Comparison of ENCODE assay signal across 12 cellular contexts in genomic region chr6:11009353-11009752, GRCh38. TPM values are rescaled to one million over a fixed set of nuclear protein-coding genes. Genes with fewer than 3 reads are reported as not detected.
A peak's percentile ranks its signal among the peaks of the same experiment; 100 is the strongest.
DNase-seq lines count a peak whose midpoint lies in the region; ATAC-seq and TF ChIP-seq lines count a peak whose summit lies in the region.
"Had no signal": no experiment of that assay in that cellular context is flagged by ENCODE, and none has a peak within 500 bp of the region (broad histone marks: within the 10 kb centered on the region; RNA-seq: fewer than 3 reads in every experiment).

No MANE protein-coding gene starts in this region.

- no peak overlapping the region for H3K23ac ChIP-seq in IMR-90 (ENCODE audit: low read depth, low read length)

- dilution Hi-C loops in IMR-90 (cut with HindIII; ENCODE audit: low sequenced_read_pairs, unreplicated experiment) = no loop called here

- H2AK5ac ChIP-seq in IMR-90 (ENCODE audit: low read depth, low read length) = peak overlapping the region; percentile 74; the same call in 1 of the 2 replicates

- H3K4me2 ChIP-seq in IMR-90 (ENCODE audit: low read depth, low read length) (peak overlapping the region; percentile 44), fibroblast of lung (ENCODE audit: extremely low read depth, insufficient read depth, low read length) (no peak overlapping the region)

- in situ Hi-C loops in IMR-90 (cut with MboI; ENCODE audit: low sequenced_read_pairs) = no loop called here

- H3K4me3 ChIP-seq in IMR-90 (ENCODE audit: insufficient read depth, low read depth, low read length) = no peak overlapping the region
- H3K4me3 ChIP-seq in fibroblast of lung (replicated peaks in 1 of 4; ENCODE audit: control extremely low read depth in 1 of 4, insufficient read depth in 1 of 4, low read depth in 3 of 4, low read length in 4 of 4) = no peak overlapping the region
- H3K4me3 ChIP-seq in BE2C (ENCODE audit: low read depth, low read length) = no peak overlapping the region
- H3K4me3 ChIP-seq: thoracic aorta had no signal

- no peaks in the 10 kb centered on the region for H3K9me3 ChIP-seq in IMR-90 (ENCODE audit: control insufficient read depth, insufficient read depth, low read length)
- H3K9me3 ChIP-seq in fibroblast of lung (ENCODE audit: control insufficient read depth, insufficient read depth, low read depth, low read length) = no peaks in the 10 kb centered on the region
- no peaks in the 10 kb centered on the region for H3K9me3 ChIP-seq in BE2C
- H3K9me3 ChIP-seq: thoracic aorta had no signal

- H2BK120ac ChIP-seq in IMR-90 (ENCODE audit: low read depth, low read length) = 0 out of 2 replicates have a peak overlapping the region, but pooled peaks have one; percentile 3

- no peak for TF ChIP-seq CTCF in IMR-90 (conservative IDR thresholded peaks at IDR 0.05; ENCODE audit: low read depth, low read length)
- TF ChIP-seq CTCF in fibroblast of lung (conservative IDR thresholded peaks at IDR 0.05 in 1 of 2, IDR thresholded peaks at IDR 0.05 in 1 of 2; ENCODE audit: low read depth in 1 of 2, low read length in 2 of 2) = no peak
- TF ChIP-seq CTCF in BE2C (IDR thresholded peaks at IDR 0.05; ENCODE audit: low read depth, low read length) = no peak

- TF ChIP-seq RAD21 in IMR-90 (IDR thresholded peaks at IDR 0.05; ENCODE audit: low read length) = no peak

- H3K18ac ChIP-seq in IMR-90 (ENCODE audit: low read depth, low read length) = 0 out of 2 replicates have a peak overlapping the region, but pooled peaks have one; percentile 31

- WGBS in IMR-90 (ENCODE audit: extremely low coverage in 2 of 2, insufficient read length in 1 of 2), 2 experiments = 50% methylated on average over 5 of the region's 6 CpGs; no CpG with 5 or more reads in 1 of the 2 experiments

- no peaks in the 10 kb centered on the region for H3K4me1 Mint-ChIP-seq in natural killer cell treated with Interleukin-12 subunit alpha and Interleukin-12 subunit beta and Interleukin-15 and Interleukin-18, amount 100 ng/mL, for 72 hours (ENCODE audit: low read depth in 2 of 2)
- H3K4me1 Mint-ChIP-seq in activated T-helper 17 cell treated with anti-CD3 and anti-CD28 coated beads, Interleukin-2, amount 50 U/mL, for 72 hours = no peaks in the 10 kb centered on the region

- peaks cover 24% of the 10 kb centered on the region for H3K4me1 ChIP-seq in IMR-90 (ENCODE audit: control insufficient read depth, insufficient read depth, low read length)
- peaks cover 17% of the 10 kb centered on the region for H3K4me1 ChIP-seq in fibroblast of lung (ENCODE audit: control insufficient read depth, extremely low read depth, insufficient read depth, low read length)
- H3K4me1 ChIP-seq in BE2C = no peaks in the 10 kb centered on the region

- no peaks in the 10 kb centered on the region for H3K9me3 Mint-ChIP-seq in natural killer cell treated with Interleukin-12 subunit alpha and Interleukin-12 subunit beta and Interleukin-15 and Interleukin-18, amount 100 ng/mL, for 72 hours
- no peaks in the 10 kb centered on the region for H3K9me3 Mint-ChIP-seq in activated T-helper 17 cell treated with anti-CD3 and anti-CD28 coated beads, Interleukin-2, amount 50 U/mL, for 72 hours
- H3K9me3 Mint-ChIP-seq: CD8-positive, alpha-beta T cell; H9 had no signal

- H4K8ac ChIP-seq in IMR-90 (ENCODE audit: low read depth in 2 of 2, low read length in 2 of 2) = peak overlapping the region in 1 of 2 experiments; percentile 34; a peak in 1 of 4 replicates

- peak overlapping the region; percentile 41; the same call in 2 of the 3 replicates for H2BK15ac ChIP-seq in IMR-90 (ENCODE audit: low read depth, low read length)

- ATAC-seq in GM21447 (IDR thresholded peaks at IDR 0.05; ENCODE audit: unreplicated experiment) (peak; percentile 83), IMR-90 (ENCODE audit: low read depth) (peak; percentile 42)
- no peak for ATAC-seq in natural killer cell treated with Interleukin-12 subunit alpha and Interleukin-12 subunit beta and Interleukin-15 and Interleukin-18, amount 100 ng/mL, for 72 hours
- no peak for ATAC-seq in activated T-helper 17 cell treated with anti-CD3 and anti-CD28 coated beads, Interleukin-2, amount 50 U/mL, for 72 hours (replicated peaks)
- ATAC-seq: CD8-positive, alpha-beta T cell had no signal

- DNase-seq in COLO829 (ENCODE audit: low spot score) = peak; percentile 63
- peak; percentile 61 for DNase-seq in IMR-90
- peak; percentile 7 to 80 for DNase-seq in fibroblast of lung (ENCODE audit: low read depth in 2 of 2)
- no peak for DNase-seq in natural killer cell treated with Interleukin-12 subunit alpha and Interleukin-12 subunit beta and Interleukin-15 and Interleukin-18, amount 100 ng/mL, for 72 hours (ENCODE audit: low spot score)
- DNase-seq in BE2C = no peak
- DNase-seq in NCI-H748 treated with DMSO at 0.1 percent for 48 hours (lab: John Stamatoyannopoulos, UW) = no peak
- DNase-seq: CD8-positive, alpha-beta T cell; H9; WERI-Rb-1 had no signal

- H3K4me3 Mint-ChIP-seq in natural killer cell treated with Interleukin-12 subunit alpha and Interleukin-12 subunit beta and Interleukin-15 and Interleukin-18, amount 100 ng/mL, for 72 hours = no peak overlapping the region
- no peak overlapping the region for H3K4me3 Mint-ChIP-seq in activated T-helper 17 cell treated with anti-CD3 and anti-CD28 coated beads, Interleukin-2, amount 50 U/mL, for 72 hours
- H3K4me3 Mint-ChIP-seq: CD8-positive, alpha-beta T cell; H9 had no signal

- H3K27ac Mint-ChIP-seq in natural killer cell treated with Interleukin-12 subunit alpha and Interleukin-12 subunit beta and Interleukin-15 and Interleukin-18, amount 100 ng/mL, for 72 hours = no peak overlapping the region
- H3K27ac Mint-ChIP-seq in activated T-helper 17 cell treated with anti-CD3 and anti-CD28 coated beads, Interleukin-2, amount 50 U/mL, for 72 hours = no peak overlapping the region
- H3K27ac Mint-ChIP-seq: CD8-positive, alpha-beta T cell; H9 had no signal

- H3K9ac ChIP-seq in IMR-90 (ENCODE audit: low read depth, low read length) (no peak overlapping the region), fibroblast of lung (ENCODE audit: insufficient read depth, low read length) (no peak overlapping the region)

- H3K27ac ChIP-seq in IMR-90 (ENCODE audit: insufficient read depth, low read length) (peak overlapping the region; percentile 44; the same call in 1 of the 2 replicates), fibroblast of lung (ENCODE audit: insufficient read depth, low read length) (no peak overlapping the region)
- H3K27ac ChIP-seq: thoracic aorta, WERI-Rb-1 had no signal

- no peaks in the 10 kb centered on the region for H3K79me2 ChIP-seq in fibroblast of lung (ENCODE audit: control insufficient read depth, insufficient read depth, low read length)

- TF ChIP-seq POLR2A in IMR-90 (IDR thresholded peaks at IDR 0.05; ENCODE audit: low read depth, low read length) = no peak

- H4K20me1 ChIP-seq in IMR-90 (ENCODE audit: insufficient read depth, low read length) = no peaks in the 10 kb centered on the region
- no peaks in the 10 kb centered on the region for H4K20me1 ChIP-seq in fibroblast of lung (ENCODE audit: control insufficient read depth, extremely low read depth, insufficient read depth, low read length)

- H3K36me3 Mint-ChIP-seq in natural killer cell treated with Interleukin-12 subunit alpha and Interleukin-12 subunit beta and Interleukin-15 and Interleukin-18, amount 100 ng/mL, for 72 hours = no peaks in the 10 kb centered on the region
- no peaks in the 10 kb centered on the region for H3K36me3 Mint-ChIP-seq in activated T-helper 17 cell treated with anti-CD3 and anti-CD28 coated beads, Interleukin-2, amount 50 U/mL, for 72 hours (ENCODE audit: low read depth)
- H3K36me3 Mint-ChIP-seq: CD8-positive, alpha-beta T cell had no signal

- H3K79me1 ChIP-seq in IMR-90 (ENCODE audit: low read depth in 1 of 2, low read length in 2 of 2) = no peaks in the 10 kb centered on the region

- H3K4ac ChIP-seq in IMR-90 (ENCODE audit: low read depth, low read length) = peak overlapping the region; percentile 30; the same call in 1 of the 2 replicates

- peaks cover 13% of the 10 kb centered on the region for H3K9me1 ChIP-seq in IMR-90 (ENCODE audit: insufficient read depth, low read length)

- CTCF ChIA-PET in IMR-90 (lab: Yijun Ruan, JAX) = no interaction called here

- BruUV-seq in IMR-90 (replicated peaks; lab: Mats Ljungman, UMichigan) = no TSS peak

- H3K27me3 ChIP-seq in IMR-90 (ENCODE audit: control insufficient read depth, insufficient read depth, low read length) (no peaks in the 10 kb centered on the region), fibroblast of lung (ENCODE audit: control insufficient read depth, insufficient read depth, low read length) (no peaks in the 10 kb centered on the region), BE2C (0 out of 2 replicates have a peak, but pooled peaks cover 6% of the 10 kb centered on the region)

- no peak overlapping the region; the same call in 1 of the 2 replicates for H3K14ac ChIP-seq in IMR-90 (replicated peaks; ENCODE audit: low read depth, low read length)

- H3K56ac ChIP-seq in IMR-90 (ENCODE audit: extremely low read depth, insufficient read depth, low read length) = no peak overlapping the region

- POLR2A ChIA-PET in IMR-90 (lab: Charles Lee; ENCODE audit: unreplicated experiment) = no interaction called here

- peak overlapping the region; percentile 35 for H2BK20ac ChIP-seq in IMR-90 (ENCODE audit: low read depth, low read length)

- H2AFZ ChIP-seq in IMR-90 (replicated peaks; ENCODE audit: low read length, poor library complexity) = peak overlapping the region; percentile 36
- H2AFZ ChIP-seq in fibroblast of lung (ENCODE audit: low read length) = no peak overlapping the region

- H4K91ac ChIP-seq in IMR-90 (ENCODE audit: insufficient read depth, low read depth, low read length) = 0 out of 2 replicates have a peak overlapping the region, but pooled peaks have one; percentile 30

- H2AK9ac ChIP-seq in IMR-90 (replicated peaks; ENCODE audit: low read depth, low read length, poor library complexity) = no peak overlapping the region

- peak overlapping the region; percentile 30 for H2BK5ac ChIP-seq in IMR-90 (ENCODE audit: low read depth, low read length, poor library complexity, severe bottlenecking)

- intact Hi-C loops in IMR-90 (cut with micrococcal nuclease) = loop anchor here (5.0 kb wide), 1 partner anchor 33 kb away; the partner anchor contains the start of gene ELOVL2

- H4K5ac ChIP-seq in IMR-90 (ENCODE audit: low read depth, low read length) = no peak overlapping the region

- peaks cover 14 to 31% of the 10 kb centered on the region in 2 donors for H3K27me3 Mint-ChIP-seq in natural killer cell treated with Interleukin-12 subunit alpha and Interleukin-12 subunit beta and Interleukin-15 and Interleukin-18, amount 100 ng/mL, for 72 hours
- peaks cover 20% of the 10 kb centered on the region for H3K27me3 Mint-ChIP-seq in activated T-helper 17 cell treated with anti-CD3 and anti-CD28 coated beads, Interleukin-2, amount 50 U/mL, for 72 hours

- H3K36me3 ChIP-seq in IMR-90 (ENCODE audit: control insufficient read depth, insufficient read depth, low read length) = no peaks in the 10 kb centered on the region
- H3K36me3 ChIP-seq in fibroblast of lung (ENCODE audit: control insufficient read depth, insufficient read depth, low read length) = no peaks in the 10 kb centered on the region
- H3K36me3 ChIP-seq in BE2C = no peaks in the 10 kb centered on the region
- H3K36me3 ChIP-seq: thoracic aorta had no signal

RNA-seq across cellular contexts. Expression of gene ELOVL2, which starts 34.8 kb away (rescaled TPM):
- total RNA-seq in IMR-90 (2012; rRNA removed) = 7.9 and 10.6 TPM in 2 replicates
- polyA plus RNA-seq in IMR-90 (2012; rRNA removed) = 5.2 and 6.3 TPM in 2 replicates
- polyA plus RNA-seq in IMR-90 (2012; cell fraction: cytosol; rRNA removed) = 1.6 and 1.7 TPM in 2 replicates
- polyA plus RNA-seq in IMR-90 (2012; cell fraction: nucleus; rRNA removed; ENCODE audit: low replicate concordance) = 1.0 and 9.0 TPM in 2 replicates
- total RNA-seq in fibroblast of lung = under 0.01 and 1.0 TPM in 2 replicates
- polyA plus RNA-seq in fibroblast of lung = 1.7 and 13.9 TPM in 2 replicates
- 1.1 and 8.5 TPM in 2 replicates for polyA plus RNA-seq in fibroblast of lung (2012)
- polyA minus RNA-seq in fibroblast of lung (ENCODE audit: low replicate concordance) = 1.0 and 3.7 TPM in 2 replicates
- not detected for total RNA-seq in natural killer cell treated with Interleukin-12 subunit alpha and Interleukin-12 subunit beta and Interleukin-15 and Interleukin-18, amount 100 ng/mL, for 72 hours
- polyA plus RNA-seq in BE2C (2012; ENCODE audit: insufficient read depth, insufficient read length, low read depth) = 0.11 TPM
- not detected for total RNA-seq in activated T-helper 17 cell treated with anti-CD3 and anti-CD28 coated beads, Interleukin-2, amount 50 U/mL, for 72 hours
- total RNA-seq: CD8-positive, alpha-beta T cell had no signal

Comparison
In these comparisons a context has a peak if more than half of its experiments do, and no peak if none do; other contexts are left out.
1. DNase-seq: peak in COLO829 (single experiment), IMR-90 (single experiment) and fibroblast of lung (2 of 2); none in natural killer cell treated with Interleukin-12 subunit alpha and Interleukin-12 subunit beta and Interleukin-15 and Interleukin-18, amount 100 ng/mL, for 72 hours (single experiment), BE2C (single experiment) and NCI-H748 treated with DMSO at 0.1 percent for 48 hours (single experiment).
2. ATAC-seq: peak in GM21447 (single experiment) and IMR-90 (single experiment); none in natural killer cell treated with Interleukin-12 subunit alpha and Interleukin-12 subunit beta and Interleukin-15 and Interleukin-18, amount 100 ng/mL, for 72 hours (0 of 2) and activated T-helper 17 cell treated with anti-CD3 and anti-CD28 coated beads, Interleukin-2, amount 50 U/mL, for 72 hours (single experiment).